27 cellular contexts compared by ENCODE assay signal in the genomic region with DNA sequence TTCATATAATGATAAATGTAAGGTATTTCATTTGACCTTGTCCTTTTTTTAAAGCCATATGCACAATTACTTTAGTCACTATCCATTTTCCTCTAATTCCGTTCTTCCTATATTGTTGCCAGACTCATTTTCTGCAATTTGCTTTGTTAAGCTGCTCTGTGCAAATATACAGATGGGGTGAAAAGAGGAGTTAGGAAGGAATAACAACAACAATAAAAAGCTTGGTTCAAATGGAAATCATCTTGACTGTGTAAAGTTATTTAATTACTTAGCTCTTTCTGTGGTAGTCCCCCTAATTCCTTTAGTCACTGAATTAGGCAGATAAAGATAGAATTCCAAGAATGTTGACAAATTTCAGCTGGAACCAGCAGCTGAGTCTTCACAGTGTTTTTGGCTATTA.
"Had no signal": no experiment of that assay in that cellular context is flagged by ENCODE, and none has a peak within 500 bp of the region (broad histone marks: within the 10 kb centered on the region; RNA-seq: fewer than 3 reads in every experiment).

No MANE protein-coding gene starts in this region.

- H3K4me1 ChIP-seq: breast epithelium, esophagus squamous epithelium, lower lobe of right lung, upper lobe of left lung, vagina had no signal

- H3K27ac ChIP-seq: breast epithelium, esophagus squamous epithelium, lower lobe of right lung, skin epidermis, upper lobe of left lung, vagina had no signal

- H3K36me3 Mint-ChIP-seq: natural killer cell treated with Interleukin-12 subunit alpha and Interleukin-12 subunit beta and Interleukin-15 and Interleukin-18, amount 100 ng/mL, for 72 hours; stimulated activated memory B cell treated with anti-CD40 and anti-IgM and Interleukin-4, amounts not matched to agents 10 μg/mL and 1 μg/mL and 100 μg/mL, for 72 hours had no signal

- H3K27ac Mint-ChIP-seq: activated B cell treated with CpG ODN at 0.5 μM for 24 hours; activated CD8-positive, alpha-beta T cell treated with anti-CD3 and anti-CD28 coated beads for 36 hours; activated T-helper 17 cell treated with anti-CD3 and anti-CD28 coated beads, Interleukin-2, amount 50 U/mL, for 72 hours; natural killer cell treated with Interleukin-12 subunit alpha and Interleukin-12 subunit beta and Interleukin-15 and Interleukin-18, amount 100 ng/mL, for 72 hours; stimulated activated memory B cell treated with anti-CD40 and anti-IgM and Interleukin-4, amounts not matched to agents 10 μg/mL and 1 μg/mL and 100 μg/mL, for 72 hours; stimulated activated naive CD8-positive, alpha-beta T cell treated with anti-CD3 and anti-CD28 coated beads, Interleukin-15, amount 100 ng/mL, for 72 hours had no signal

- H3K36me3 ChIP-seq: breast epithelium, esophagus squamous epithelium, heart right ventricle, lower lobe of right lung, upper lobe of left lung, vagina had no signal

- H3K4me3 ChIP-seq: breast epithelium, esophagus squamous epithelium, heart right ventricle, lower lobe of right lung, mucosa of descending colon, skin epidermis, upper lobe of left lung, vagina had no signal

- H3K4me1 Mint-ChIP-seq: activated B cell treated with CpG ODN at 0.5 μM for 24 hours; activated T-helper 17 cell treated with anti-CD3 and anti-CD28 coated beads, Interleukin-2, amount 50 U/mL, for 72 hours; stimulated activated memory B cell treated with anti-CD40 and anti-IgM and Interleukin-4, amounts not matched to agents 10 μg/mL and 1 μg/mL and 100 μg/mL, for 72 hours; stimulated activated naive CD8-positive, alpha-beta T cell treated with anti-CD3 and anti-CD28 coated beads, Interleukin-15, amount 100 ng/mL, for 72 hours had no signal

- H3K9me3 Mint-ChIP-seq: activated B cell treated with CpG ODN at 0.5 μM for 24 hours; activated T-cell treated with anti-CD3 and anti-CD28 coated beads, Interleukin-2, amount 50 U/mL, for 4 hours; stimulated activated memory B cell treated with anti-CD40 and anti-IgM and Interleukin-4, amounts not matched to agents 10 μg/mL and 1 μg/mL and 100 μg/mL, for 72 hours had no signal

- H3K4me3 Mint-ChIP-seq: activated B cell treated with CpG ODN at 0.5 μM for 24 hours; activated CD8-positive, alpha-beta T cell treated with anti-CD3 and anti-CD28 coated beads for 36 hours; activated T-cell treated with anti-CD3 and anti-CD28 coated beads, Interleukin-2, amount 50 U/mL, for 4 hours; activated T-helper 17 cell treated with anti-CD3 and anti-CD28 coated beads, Interleukin-2, amount 50 U/mL, for 72 hours; natural killer cell treated with Interleukin-12 subunit alpha and Interleukin-12 subunit beta and Interleukin-15 and Interleukin-18, amount 100 ng/mL, for 72 hours; stimulated activated memory B cell treated with anti-CD40 and anti-IgM and Interleukin-4, amounts not matched to agents 10 μg/mL and 1 μg/mL and 100 μg/mL, for 72 hours; stimulated activated naive CD8-positive, alpha-beta T cell treated with anti-CD3 and anti-CD28 coated beads, Interleukin-15, amount 100 ng/mL, for 72 hours had no signal

- H3K9me3 ChIP-seq: breast epithelium, esophagus squamous epithelium, lower lobe of right lung, upper lobe of left lung, vagina had no signal

- H3K27me3 ChIP-seq: breast epithelium, esophagus squamous epithelium, heart right ventricle, upper lobe of left lung, vagina had no signal

- DNase-seq: activated B cell treated with CpG ODN at 0.5 μM for 24 hours; activated CD4-positive, alpha-beta T cell treated with anti-CD3 and anti-CD28 coated beads, Interleukin-2, amount 50 U/mL, for 1 hour; activated CD8-positive, alpha-beta T cell treated with anti-CD3 and anti-CD28 coated beads for 36 hours; activated gamma-delta T cell treated with Interleukin-2 at 50 U/mL for 16 hours; activated naive CD4-positive, alpha-beta T cell treated with anti-CD3 and anti-CD28 coated beads, Interleukin-2, amount 50 U/mL, for 16 hours; activated T-cell treated with anti-CD3 and anti-CD28 coated beads, Interleukin-2, amount 50 U/mL, for 4 hours; amniotic stem cell; central memory CD4-positive, alpha-beta T cell; esophagus squamous epithelium; foreskin melanocyte; lower lobe of right lung; mesenchymal stem cell; mucosa of descending colon; occipital lobe; stimulated activated CD4-positive, alpha-beta T cell treated with anti-CD3 and anti-CD28 coated beads, Interleukin-4, amount 100 ng/mL, for 4 hours; stimulated activated CD8-positive, alpha-beta memory T cell treated with anti-CD3 and anti-CD28 coated beads, Interleukin-4, amount 100 ng/mL, for 48 hours; stimulated activated naive CD8-positive, alpha-beta T cell treated with anti-CD3 and anti-CD28 coated beads, Interleukin-15, amount 100 ng/mL, for 72 hours; substantia nigra; T-helper 2 cell; upper lobe of left lung had no signal

- H3K27me3 Mint-ChIP-seq: activated B cell treated with CpG ODN at 0.5 μM for 24 hours; activated CD8-positive, alpha-beta T cell treated with anti-CD3 and anti-CD28 coated beads for 36 hours; activated T-helper 17 cell treated with anti-CD3 and anti-CD28 coated beads, Interleukin-2, amount 50 U/mL, for 72 hours; natural killer cell treated with Interleukin-12 subunit alpha and Interleukin-12 subunit beta and Interleukin-15 and Interleukin-18, amount 100 ng/mL, for 72 hours; stimulated activated memory B cell treated with anti-CD40 and anti-IgM and Interleukin-4, amounts not matched to agents 10 μg/mL and 1 μg/mL and 100 μg/mL, for 72 hours; stimulated activated naive CD8-positive, alpha-beta T cell treated with anti-CD3 and anti-CD28 coated beads, Interleukin-15, amount 100 ng/mL, for 72 hours had no signal
